In the genomic region with DNA sequence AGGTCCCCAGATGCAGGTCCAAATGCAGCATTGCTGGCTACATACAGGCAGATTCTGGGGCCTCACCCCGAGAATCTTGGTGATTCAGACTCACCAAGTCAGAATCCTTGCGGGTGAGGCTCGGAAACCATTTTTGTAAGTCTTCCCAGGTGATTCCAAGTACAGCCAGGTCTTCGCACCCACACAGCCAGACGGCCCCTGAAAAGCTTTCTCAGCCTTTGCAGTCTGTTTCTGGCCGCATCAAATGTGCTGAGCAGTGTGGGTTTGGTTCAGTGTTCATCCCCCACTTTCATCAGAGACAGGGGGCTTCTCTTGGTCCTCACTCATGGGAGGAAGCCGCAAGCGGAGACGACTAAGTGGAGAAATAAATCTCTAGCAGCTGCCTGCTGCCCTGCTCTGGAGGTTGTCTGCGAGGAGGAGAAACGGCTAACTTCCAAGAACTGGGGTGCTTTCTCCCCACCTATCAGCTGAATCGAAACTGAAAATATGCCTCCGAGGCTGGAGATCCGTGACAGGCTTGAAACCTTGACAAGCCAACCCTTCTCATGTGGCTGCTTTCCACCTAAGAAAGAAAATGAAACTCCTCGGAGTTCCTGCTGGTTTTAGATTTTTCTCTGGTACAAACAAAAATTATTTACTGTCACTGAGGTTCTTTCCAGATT, we compare ENCODE assay signal across 8 cellular contexts. TPM values are rescaled to one million over a fixed set of nuclear protein-coding genes. Genes with fewer than 3 reads are reported as not detected.
DNase-seq lines count a peak whose midpoint lies in the region; ATAC-seq, FAIRE-seq and TF ChIP-seq lines count a peak whose summit lies in the region.

No MANE protein-coding gene starts in this region.

- TF ChIP-seq RAD21 in H1 (IDR thresholded peaks at IDR 0.05 in 1 of 2, conservative IDR thresholded peaks at IDR 0.05 in 1 of 2; ENCODE audit: low read depth in 2 of 2, low read length in 2 of 2): no peak

- no peak overlapping the region for H3K9ac ChIP-seq in H1 (replicated peaks in 1 of 4; ENCODE audit: extremely low read depth in 1 of 4, low read depth in 3 of 4, low read length in 3 of 4)

- H3K27ac ChIP-seq in H1 (ENCODE audit: low read depth, low read length): no peak overlapping the region
- peak overlapping the region; percentile 12 for H3K27ac ChIP-seq in osteoblast (ENCODE audit: low read depth, low read length)
- H3K27ac ChIP-seq in urinary bladder (ENCODE audit: low read depth): peak overlapping the region; percentile 58

- H2BK120ac ChIP-seq in H1 (replicated peaks; ENCODE audit: low read depth, low read length): no peak overlapping the region

- H3K9me3 ChIP-seq in H1 (ENCODE audit: insufficient read depth in 2 of 2, low read depth in 1 of 2, low read length in 1 of 2) (no peaks in the 10 kb centered on the region), osteoblast (ENCODE audit: low read depth, low read length) (no peaks in the 10 kb centered on the region)

- no peak overlapping the region for H2BK20ac ChIP-seq in H1 (ENCODE audit: low read length)

- H3K18ac ChIP-seq in H1 (ENCODE audit: extremely low read depth, low read length): no peak overlapping the region

- no peak overlapping the region for H2AK5ac ChIP-seq in H1 (ENCODE audit: low read depth, low read length)

- TF ChIP-seq CTCF in H1 (IDR thresholded peaks at IDR 0.05; ENCODE audit: control extremely low read depth in 1 of 3, insufficient read depth in 1 of 3, low read depth in 1 of 3, low read length in 3 of 3): no peak
- no peak for TF ChIP-seq CTCF in osteoblast (IDR thresholded peaks at IDR 0.05; ENCODE audit: extremely low read depth, low read depth, low read length)

- no peak overlapping the region for H3K4me2 ChIP-seq in H1 (ENCODE audit: insufficient read depth in 1 of 2, low read depth in 2 of 2, low read length in 2 of 2)
- H3K4me2 ChIP-seq in osteoblast (ENCODE audit: insufficient read depth, low read length): peak overlapping the region; percentile 85

- no peaks in the 10 kb centered on the region for H3K23me2 ChIP-seq in H1 (ENCODE audit: low read depth, low read length)

- H2BK12ac ChIP-seq in H1 (ENCODE audit: low read depth, low read length): no peak overlapping the region

- H3K4me1 ChIP-seq in H1 (replicated peaks in 1 of 4; ENCODE audit: control insufficient read depth in 3 of 4, insufficient read depth in 4 of 4, low read length in 3 of 4) (no peaks in the 10 kb centered on the region; a peak in 2 of 7 replicates), osteoblast (ENCODE audit: insufficient read depth, low read length) (peaks cover 7% of the 10 kb centered on the region), urinary bladder (ENCODE audit: insufficient read depth) (no peaks in the 10 kb centered on the region)

- H4K91ac ChIP-seq in H1 (replicated peaks; ENCODE audit: insufficient read length, low read length): no peak overlapping the region

- H4K20me1 ChIP-seq in H1 (replicated peaks in 1 of 2; ENCODE audit: control insufficient read depth in 1 of 2, insufficient read depth in 2 of 2, low read length in 2 of 2) (no peaks in the 10 kb centered on the region), osteoblast (ENCODE audit: insufficient read depth, low read length) (no peaks in the 10 kb centered on the region)

- TF ChIP-seq POLR2A in H1 (IDR thresholded peaks at IDR 0.05; ENCODE audit: control extremely low read depth in 1 of 2, low read depth in 2 of 2, low read length in 2 of 2): no peak

- no peaks in the 10 kb centered on the region for H3K79me1 ChIP-seq in H1 (ENCODE audit: low read depth, low read length)

- H3K36me3 ChIP-seq in H1 (ENCODE audit: control insufficient read depth in 2 of 4, insufficient read depth in 4 of 4, low read length in 3 of 4) (no peaks in the 10 kb centered on the region), osteoblast (ENCODE audit: insufficient read depth, low read length) (no peaks in the 10 kb centered on the region), urinary bladder (ENCODE audit: insufficient read depth) (no peaks in the 10 kb centered on the region)

- no peak overlapping the region for H3K14ac ChIP-seq in H1 (ENCODE audit: insufficient read length)

- DNase-seq in activated gamma-delta T cell treated with Interleukin-2 at 50 U/mL for 16 hours: peak; percentile 42
- no peak for DNase-seq in activated gamma-delta T cell (lab: John Stamatoyannopoulos, UW)
- peak; percentile 58 for DNase-seq in activated CD4-positive, CD25-positive, alpha-beta regulatory T cell treated with anti-CD3 and anti-CD28 coated beads, Interleukin-2, amount 50 U/mL, for 72 hours
- DNase-seq in H1 (ENCODE audit: low read depth in 1 of 2, low spot score in 2 of 2): no peak
- peak; percentile 84 for DNase-seq in osteoblast (ENCODE audit: insufficient read length, low spot score, missing footprints)
- DNase-seq in DMS53 (lab: John Stamatoyannopoulos, UW): no peak

- no peak overlapping the region for H3K23ac ChIP-seq in H1 (ENCODE audit: insufficient read length)

- H3K4ac ChIP-seq in H1 (replicated peaks; ENCODE audit: insufficient read length, low read depth, low read length): no peak overlapping the region

- no peaks in the 10 kb centered on the region for H3K79me2 ChIP-seq in H1 (ENCODE audit: control insufficient read depth in 1 of 2, insufficient read depth in 2 of 2, low read length in 2 of 2)
- H3K79me2 ChIP-seq in osteoblast (ENCODE audit: insufficient read depth, low read length): no peaks in the 10 kb centered on the region

- H2BK15ac ChIP-seq in H1 (ENCODE audit: low read length): no peak overlapping the region

- H3K27me3 ChIP-seq in H1 (replicated peaks in 1 of 4; ENCODE audit: control insufficient read depth in 3 of 4, extremely low read depth in 1 of 4, insufficient read depth in 3 of 4, low read length in 3 of 4): peaks cover 0 to 8% (median 0%) of the 10 kb centered on the region in 4 experiments; a peak in 1 of 7 replicates
- H3K27me3 ChIP-seq in osteoblast (ENCODE audit: insufficient read depth, low read length): no peaks in the 10 kb centered on the region

- H3K4me3 ChIP-seq in H1 (ENCODE audit: extremely low read depth in 1 of 4, insufficient read depth in 2 of 4, low read depth in 3 of 4, low read length in 4 of 4) (no peak overlapping the region), osteoblast (ENCODE audit: insufficient read depth, low read length) (peak overlapping the region; percentile 68), urinary bladder (ENCODE audit: low read depth, low read length) (peak overlapping the region; percentile 54)

- H2BK5ac ChIP-seq in H1 (ENCODE audit: low read depth, low read length): no peak overlapping the region

- ATAC-seq in HG03280 (IDR thresholded peaks at IDR 0.05; ENCODE audit: unreplicated experiment): peak; percentile 87

- H2AFZ ChIP-seq in H1 (ENCODE audit: low read length) (no peak overlapping the region), osteoblast (ENCODE audit: low read length) (peak overlapping the region; percentile 92)

- FAIRE-seq in H1 (lab: Jason Lieb, UNC): no peak

- POLR2A ChIA-PET in H1 (lab: Charles Lee; ENCODE audit: partially characterized antibody): no interaction called here

- H4K8ac ChIP-seq in H1 (ENCODE audit: extremely low read depth, insufficient read depth, low read length): peak overlapping the region; percentile 18; the same call in 1 of the 2 replicates

- no peak overlapping the region for H4K5ac ChIP-seq in H1 (ENCODE audit: insufficient read length, low read depth, low read length)

- TF ChIP-seq EP300 in H1 (IDR thresholded peaks at IDR 0.05; ENCODE audit: borderline replicate concordance in 1 of 2, low read depth in 2 of 2, low read length in 2 of 2): no peak

- 91% methylated on average over 15 of the region's 15 CpGs; no CpG with 5 or more reads in 1 of the 2 experiments for WGBS in H1 (ENCODE audit: extremely low coverage in 1 of 2, insufficient coverage in 1 of 2, insufficient read length in 1 of 2, insufficient replicate concordance in 2 of 2, low coverage in 1 of 2, low lambda C conversion rate in 2 of 2, missing lambda C conversion rate in 1 of 2), 2 experiments
- WGBS in urinary bladder: 39% methylated on average over 15 of the region's 15 CpGs

- H3K56ac ChIP-seq in H1 (replicated peaks; ENCODE audit: insufficient read length, low read depth, low read length): no peak overlapping the region

- CTCF ChIA-PET in H1 (lab: Charles Lee; ENCODE audit: partially characterized antibody): interaction anchor here (0.9 to 2.3 kb wide), 5 partner anchors 15 to 156 kb away, joined by 3 to 10 read pairs (median 3); no protein-coding TSS in a partner anchor

TF ChIP-seq in H1, 55 proteins besides CTCF, POLR2A, EP300 and RAD21 (continues in another document):
- TF ChIP-seq CBX5 (IDR thresholded peaks at IDR 0.05; ENCODE audit: low read depth, low read length) (no peak), SIX5 (IDR thresholded peaks at IDR 0.05; ENCODE audit: low read depth, low read length) (no peak), TBP (IDR thresholded peaks at IDR 0.05; ENCODE audit: low read depth, low read length) (no peak), EZH2 (IDR thresholded peaks at IDR 0.05; ENCODE audit: low read depth, low read length, severe bottlenecking) (no peak), NANOG (IDR thresholded peaks at IDR 0.05; ENCODE audit: insufficient read depth, low read depth, low read length, poor library complexity, severe bottlenecking) (no peak), PHF8 (conservative IDR thresholded peaks at IDR 0.05; ENCODE audit: low read depth, low read length) (no peak)

RNA-seq across cellular contexts. Expression of gene TMEM185B, which starts 8.9 kb away (rescaled TPM):
- total RNA-seq in H1 (2021; fragmentation: NEBNext Ultra II Directional; extraction: Animal tissue kit (Norgen Biotek cat#: 25700)): 12.5 and 13.5 TPM in 2 replicates
- polyA plus RNA-seq in H1 (2011; rRNA removed) (14.0 and 18.0 TPM in 2 replicates), urinary bladder (20.0 TPM)
- 9.3 TPM for polyA plus RNA-seq in H1 (2011; cell fraction: cytosol; rRNA removed)
- polyA plus RNA-seq in H1 (2011; cell fraction: nucleus; rRNA removed): 13.4 TPM
- polyA plus RNA-seq in H1 (2012, experiment 1 of 2): 6.0 to 11.8 TPM (median 10.0 TPM) in 4 replicates
- polyA plus RNA-seq in H1 (2012, experiment 2 of 2): 9.3 TPM
- 15.8 TPM for polyA plus RNA-seq in H1 (2013, experiment 1 of 2)
- 16.5 TPM for polyA plus RNA-seq in H1 (2013, experiment 2 of 2)
- polyA minus RNA-seq in H1 (2011; rRNA and poly(A)+ RNA removed): 9.2 and 9.9 TPM in 2 replicates
- 4.5 TPM for polyA minus RNA-seq in H1 (2011; cell fraction: cytosol; rRNA and poly(A)+ RNA removed)
- polyA minus RNA-seq in H1 (2011; cell fraction: nucleus; rRNA and poly(A)+ RNA removed): 9.7 TPM
- total RNA-seq in osteoblast (42.1 and 46.7 TPM in 2 replicates), urinary bladder (20.0 TPM)

RNA-seq across cellular contexts. Expression of gene RALB, which starts 20.5 kb away (rescaled TPM):
- total RNA-seq in H1 (2021; fragmentation: NEBNext Ultra II Directional; extraction: Animal tissue kit (Norgen Biotek cat#: 25700)): 16.6 and 18.2 TPM in 2 replicates
- 8.9 and 12.0 TPM in 2 replicates for polyA plus RNA-seq in H1 (2011; rRNA removed)
- polyA plus RNA-seq in H1 (2011; cell fraction: cytosol; rRNA removed): 15.1 TPM
- 4.6 TPM for polyA plus RNA-seq in H1 (2011; cell fraction: nucleus; rRNA removed)
- polyA plus RNA-seq in H1 (2012, experiment 1 of 2): 13.5 to 22.6 TPM (median 16.4 TPM) in 4 replicates
- polyA plus RNA-seq in H1 (2012, experiment 2 of 2): 4.7 TPM
- 13.1 TPM for polyA plus RNA-seq in H1 (2013, experiment 1 of 2)
- 14.6 TPM for polyA plus RNA-seq in H1 (2013, experiment 2 of 2)
- polyA minus RNA-seq in H1 (2011; rRNA and poly(A)+ RNA removed): 5.5 and 6.5 TPM in 2 replicates
- 5.9 TPM for polyA minus RNA-seq in H1 (2011; cell fraction: cytosol; rRNA and poly(A)+ RNA removed)
- 3.3 TPM for polyA minus RNA-seq in H1 (2011; cell fraction: nucleus; rRNA and poly(A)+ RNA removed)
- total RNA-seq in osteoblast: 48.5 and 48.6 TPM in 2 replicates
- 60.9 TPM for total RNA-seq in urinary bladder
- 72.2 TPM for polyA plus RNA-seq in urinary bladder

Comparison
In these comparisons a context has a peak if more than half of its experiments do, and no peak if none do; other contexts are left out.
1. DNase-seq: peak in activated gamma-delta T cell treated with Interleukin-2 at 50 U/mL for 16 hours (single experiment), activated CD4-positive, CD25-positive, alpha-beta regulatory T cell treated with anti-CD3 and anti-CD28 coated beads, Interleukin-2, amount 50 U/mL, for 72 hours (single experiment) and osteoblast (single experiment); none in activated gamma-delta T cell (single experiment), H1 (0 of 2) and DMS53 (single experiment).
2. H3K4me3 ChIP-seq: peak in osteoblast (single experiment) and urinary bladder (single experiment); none in H1 (0 of 4).